In the genomic region with DNA sequence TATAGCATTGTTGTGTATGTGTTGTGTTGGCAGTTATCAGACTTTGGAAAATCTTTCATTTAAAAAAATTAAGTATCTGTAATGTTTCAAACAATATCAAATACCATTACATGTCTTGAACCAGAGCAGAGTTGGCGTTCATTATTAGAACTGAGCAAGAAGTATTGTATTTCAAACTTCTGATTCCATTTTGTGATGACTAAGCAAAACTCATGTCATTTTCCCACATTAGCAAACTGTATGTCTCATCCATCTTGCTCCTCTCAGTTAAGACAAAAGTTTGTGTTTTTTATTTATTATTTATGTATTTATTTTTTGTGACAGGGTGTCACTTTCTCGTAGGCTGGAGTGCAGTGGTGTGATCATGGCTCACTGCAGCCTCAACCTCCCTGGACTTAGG, we compare ENCODE assay signal across 30 cellular contexts. TPM values are rescaled to one million over a fixed set of nuclear protein-coding genes. Genes with fewer than 3 reads are reported as not detected.
"Had no signal": no experiment of that assay in that cellular context is flagged by ENCODE, and none has a peak within 500 bp of the region (broad histone marks: within the 10 kb centered on the region; RNA-seq: fewer than 3 reads in every experiment).

No MANE protein-coding gene starts in this region.

- H3K27me3 Mint-ChIP-seq: progenitor cell of endocrine pancreas had no signal

- H3K36me3 ChIP-seq: neural progenitor cell, ovary, spleen, suprapubic skin, tibial artery, transverse colon, upper lobe of left lung, vagina had no signal

- H3K27ac Mint-ChIP-seq: natural killer cell; nephron; neural progenitor cell; progenitor cell of endocrine pancreas; stimulated activated memory B cell treated with anti-CD40 and anti-IgM and Interleukin-4, amounts not matched to agents 10 μg/mL and 1 μg/mL and 100 μg/mL, for 72 hours; stimulated activated naive CD8-positive, alpha-beta T cell treated with anti-CD3 and anti-CD28 coated beads, Interleukin-15, amount 100 ng/mL, for 72 hours had no signal

- H3K4me1 ChIP-seq: neural progenitor cell, parathyroid adenoma, testis had no signal

- H3K4me2 ChIP-seq: neural progenitor cell, smooth muscle cell had no signal

- DNase-seq: natural killer cell; occipital lobe; ovary; psoas muscle; right cardiac atrium; spleen; stimulated activated CD4-positive, alpha-beta T cell treated with anti-CD3 and anti-CD28 coated beads, Interleukin-12 subunit alpha, Interleukin-12 subunit beta, amount 100 ng/mL, for 4 hours; stimulated activated CD4-positive, alpha-beta T cell treated with anti-CD3 and anti-CD28 coated beads, Interleukin-1b, Interleukin-23, amount 100 ng/mL, for 48 hours; stimulated activated CD4-positive, alpha-beta T cell treated with anti-CD3 and anti-CD28 coated beads, Interleukin-4, amount 100 ng/mL, for 1 hour; stimulated activated CD4-positive, alpha-beta T cell treated with anti-CD3 and anti-CD28 coated beads, Interleukin-4, amount 100 ng/mL, for 4 hours; stimulated activated CD8-positive, alpha-beta memory T cell treated with anti-CD3 and anti-CD28 coated beads, Interleukin-4, amount 100 ng/mL, for 48 hours; stimulated activated naive CD4-positive, alpha-beta T cell; stimulated activated naive CD8-positive, alpha-beta T cell treated with anti-CD3 and anti-CD28 coated beads, Interleukin-15, amount 100 ng/mL, for 72 hours; stimulated activated naive CD8-positive, alpha-beta T cell treated with anti-CD3 and anti-CD28 coated beads, Interleukin-15, Interleukin-2, amounts not matched to agents 100 U/mL and 50 U/mL, for 24 hours; substantia nigra; testis; tibial artery; transverse colon; upper lobe of left lung had no signal

- H2AFZ ChIP-seq: neural progenitor cell, parathyroid adenoma had no signal

- H3K4me3 Mint-ChIP-seq: natural killer cell; nephron; neural progenitor cell; stimulated activated memory B cell treated with anti-CD40 and anti-IgM and Interleukin-4, amounts not matched to agents 10 μg/mL and 1 μg/mL and 100 μg/mL, for 72 hours; stimulated activated naive CD8-positive, alpha-beta T cell treated with anti-CD3 and anti-CD28 coated beads, Interleukin-15, amount 100 ng/mL, for 72 hours had no signal

- ATAC-seq: natural killer cell; psoas muscle; right cardiac atrium; sciatic nerve; stimulated activated memory B cell treated with anti-CD40 and anti-IgM and Interleukin-4, amounts not matched to agents 10 μg/mL and 1 μg/mL and 100 μg/mL, for 72 hours; stimulated activated naive CD8-positive, alpha-beta T cell treated with anti-CD3 and anti-CD28 coated beads, Interleukin-15, amount 100 ng/mL, for 72 hours; stimulated activated naive CD8-positive, alpha-beta T cell treated with anti-CD3 and anti-CD28 coated beads, Interleukin-15, Interleukin-2, amounts not matched to agents 100 U/mL and 50 U/mL, for 24 hours had no signal

- H3K4me3 ChIP-seq: neural progenitor cell, ovary, psoas muscle, skin epidermis, smooth muscle cell, spleen, suprapubic skin, testis, tibial artery, transverse colon, upper lobe of left lung, vagina had no signal

- H3K36me3 Mint-ChIP-seq: natural killer cell; neural progenitor cell; stimulated activated memory B cell treated with anti-CD40 and anti-IgM and Interleukin-4, amounts not matched to agents 10 μg/mL and 1 μg/mL and 100 μg/mL, for 72 hours had no signal

- FAIRE-seq: urothelium cell line had no signal

- H3K9me3 Mint-ChIP-seq: neural progenitor cell; stimulated activated memory B cell treated with anti-CD40 and anti-IgM and Interleukin-4, amounts not matched to agents 10 μg/mL and 1 μg/mL and 100 μg/mL, for 72 hours; stimulated activated naive CD8-positive, alpha-beta T cell treated with anti-CD3 and anti-CD28 coated beads, Interleukin-15, amount 100 ng/mL, for 72 hours had no signal

- H3K9ac ChIP-seq: neural progenitor cell, parathyroid adenoma had no signal

- H3K9me3 ChIP-seq: psoas muscle, suprapubic skin, testis, tibial artery, transverse colon, upper lobe of left lung, vagina had no signal

- H3K27me3 ChIP-seq: ovary, testis, vagina had no signal

- H3K27ac ChIP-seq: neural progenitor cell, ovary, parathyroid adenoma, psoas muscle, skin epidermis, spleen, suprapubic skin, testis, tibial artery, transverse colon, upper lobe of left lung, vagina had no signal

- H3K4me1 Mint-ChIP-seq: natural killer cell; stimulated activated memory B cell treated with anti-CD40 and anti-IgM and Interleukin-4, amounts not matched to agents 10 μg/mL and 1 μg/mL and 100 μg/mL, for 72 hours; stimulated activated naive CD8-positive, alpha-beta T cell treated with anti-CD3 and anti-CD28 coated beads, Interleukin-15, amount 100 ng/mL, for 72 hours had no signal

- H3K79me2 ChIP-seq: parathyroid adenoma had no signal

RNA-seq across cellular contexts. Expression of a gene that starts 4.6 kb away (rescaled TPM):
- total RNA-seq: natural killer cell had no signal
